Comparison of ENCODE assay signal across 17 cellular contexts in the genomic region with DNA sequence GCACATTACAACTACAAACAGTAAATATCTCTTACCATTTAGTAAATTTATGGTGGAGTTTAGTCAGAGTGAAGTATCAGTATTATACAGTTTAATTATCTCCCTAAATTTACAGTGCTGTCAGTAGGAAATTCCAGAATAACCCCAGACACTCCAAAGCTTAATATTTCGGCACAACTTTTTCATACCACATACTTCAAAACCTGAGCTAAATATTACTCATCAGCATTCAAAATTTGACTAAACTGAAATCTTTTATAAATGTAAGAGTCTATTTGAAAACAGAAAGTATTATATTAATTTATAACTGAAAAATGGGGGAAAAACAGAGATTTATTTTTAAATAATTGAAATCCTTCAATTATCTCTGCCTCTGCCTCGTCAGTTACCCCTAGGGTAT.
"Had no signal": no experiment of that assay in that cellular context is flagged by ENCODE, and none has a peak within 500 bp of the region (broad histone marks: within the 10 kb centered on the region; RNA-seq: fewer than 3 reads in every experiment).

No MANE protein-coding gene starts in this region.

- ATAC-seq: natural killer cell; right lobe of liver; stimulated activated naive CD8-positive, alpha-beta T cell treated with anti-CD3 and anti-CD28 coated beads, Interleukin-15, Interleukin-2, amounts not matched to agents 100 U/mL and 50 U/mL, for 24 hours had no signal

- H3K9me3 ChIP-seq: colonic mucosa, ovary, right lobe of liver, thoracic aorta, vagina had no signal

- H3K4me1 ChIP-seq: colonic mucosa, left ventricle myocardium inferior, right lobe of liver had no signal

- H3K4me3 ChIP-seq: colonic mucosa, left ventricle myocardium inferior, lung, right lobe of liver, thoracic aorta had no signal

- H3K27me3 ChIP-seq: colonic mucosa, ovary, right lobe of liver, vagina had no signal

- H3K27ac ChIP-seq: colonic mucosa, epithelial cell of prostate, left ventricle myocardium inferior, ovary, right lobe of liver, thoracic aorta, vagina had no signal

- H3K36me3 ChIP-seq: colonic mucosa, left ventricle myocardium inferior, ovary, right lobe of liver, thoracic aorta, vagina had no signal

- DNase-seq: activated CD4-positive, alpha-beta T cell treated with anti-CD3 and anti-CD28 coated beads for 4 hours; activated CD4-positive, alpha-beta T cell treated with anti-CD3 and anti-CD28 coated beads, Interleukin-2, amount 50 U/mL, for 4 hours; activated effector memory CD4-positive, alpha-beta T cell treated with Interleukin-2 at 50 U/mL for 16 hours; activated naive CD4-positive, alpha-beta T cell treated with Interleukin-2 at 50 U/mL for 16 hours; colonic mucosa; effector CD8-positive, alpha-beta T cell; islet precursor cell; left ventricle myocardium inferior; natural killer cell; ovary; right lobe of liver; stimulated activated CD4-positive, alpha-beta T cell treated with anti-CD3 and anti-CD28 coated beads, Interleukin-4, amount 100 ng/mL, for 1 hour; stimulated activated naive CD8-positive, alpha-beta T cell treated with anti-CD3 and anti-CD28 coated beads, Interleukin-15, Interleukin-2, amounts not matched to agents 100 U/mL and 50 U/mL, for 24 hours had no signal
